Comparison of ENCODE assay signal across 8 cellular contexts in genomic region chr2:218979846-218980738, GRCh38. TPM values are rescaled to one million over a fixed set of nuclear protein-coding genes. Genes with fewer than 3 reads are reported as not detected.
DNase-seq lines count a peak whose midpoint lies in the region; ATAC-seq and TF ChIP-seq lines count a peak whose summit lies in the region.

No MANE protein-coding gene starts in this region.

- POLR2A ChIA-PET in activated naive CD8-positive, alpha-beta T cell treated with anti-CD3 and anti-CD28 coated beads, Interleukin-2, amount 10 ng/mL, durations not matched to agents 7 days and 5 days (lab: Charles Lee): interaction anchor here (1.0 kb wide), 1 partner anchor 15 kb away, joined by 4 read pairs; no protein-coding TSS in a partner anchor

- peak overlapping the region; percentile 61 for H3K27ac Mint-ChIP-seq in activated naive CD8-positive, alpha-beta T cell treated with anti-CD3 and anti-CD28 coated beads, Interleukin-2, amount 10 ng/mL, durations not matched to agents 7 days and 5 days

- H3K9me3 ChIP-seq in psoas muscle: no peaks in the 10 kb centered on the region
- no peaks in the 10 kb centered on the region for H3K9me3 ChIP-seq in aorta (ENCODE audit: control insufficient read depth, low read length)

- TF ChIP-seq CTCF in GM12872 (IDR thresholded peaks at IDR 0.05; ENCODE audit: insufficient read depth, low read depth, low read length) (peak; percentile 89), psoas muscle (IDR thresholded peaks at IDR 0.05) (peak; percentile 87)

- H3K27ac ChIP-seq in psoas muscle (no peak overlapping the region), aorta (ENCODE audit: low read depth in 1 of 2, low read length in 2 of 2) (no peak overlapping the region)

- H3K27me3 Mint-ChIP-seq in activated naive CD8-positive, alpha-beta T cell treated with anti-CD3 and anti-CD28 coated beads, Interleukin-2, amount 10 ng/mL, durations not matched to agents 7 days and 5 days: peaks cover 69% of the 10 kb centered on the region

- DNase-seq in NCI-H1105 (lab: John Stamatoyannopoulos, UW) (peak; percentile 79), SW 1271 (lab: John Stamatoyannopoulos, UW) (peak; percentile 31 to 73), cardiac septum (ENCODE audit: low spot score) (peak; percentile 89), psoas muscle (peak; percentile 85 to 90), aorta (peak; percentile 87 to 95)
- DNase-seq in activated naive CD8-positive, alpha-beta T cell treated with anti-CD3 and anti-CD28 coated beads, Interleukin-2, amount 10 ng/mL, durations not matched to agents 7 days and 5 days: peak; percentile 90

- peak; percentile 84 for ATAC-seq in HG02623 (IDR thresholded peaks at IDR 0.05; ENCODE audit: unreplicated experiment)
- peak; percentile 90 for ATAC-seq in activated naive CD8-positive, alpha-beta T cell treated with anti-CD3 and anti-CD28 coated beads, Interleukin-2, amount 10 ng/mL, durations not matched to agents 7 days and 5 days (ENCODE audit: low read depth)
- peak; percentile 80 to 94 (median 93) for ATAC-seq in psoas muscle
- ATAC-seq in aorta (ENCODE audit: low FRiP score): peak; percentile 72

- peaks cover 2 to 98% (median 29%) of the 10 kb centered on the region in 3 donors for H3K27me3 ChIP-seq in psoas muscle (ENCODE audit: insufficient read depth in 3 of 3, low read length in 2 of 3)
- peaks cover 0 to 2% of the 10 kb centered on the region in 2 donors for H3K27me3 ChIP-seq in aorta (ENCODE audit: control insufficient read depth in 1 of 2, insufficient read depth in 2 of 2, low read length in 1 of 2)

- H3K36me3 ChIP-seq in psoas muscle (ENCODE audit: insufficient read depth in 1 of 2, low read depth in 1 of 2): no peaks in the 10 kb centered on the region
- H3K36me3 ChIP-seq in aorta (ENCODE audit: control insufficient read depth in 1 of 2, insufficient read depth in 2 of 2, low read length in 1 of 2): no peaks in the 10 kb centered on the region

- H3K4me3 ChIP-seq in psoas muscle: peak overlapping the region; percentile 34
- no peak overlapping the region for H3K4me3 ChIP-seq in aorta (ENCODE audit: low read length in 2 of 2)

- H3K4me3 Mint-ChIP-seq in activated naive CD8-positive, alpha-beta T cell treated with anti-CD3 and anti-CD28 coated beads, Interleukin-2, amount 10 ng/mL, durations not matched to agents 7 days and 5 days: peak overlapping the region; percentile 66

- peaks cover 13% of the 10 kb centered on the region for H3K4me1 Mint-ChIP-seq in activated naive CD8-positive, alpha-beta T cell treated with anti-CD3 and anti-CD28 coated beads, Interleukin-2, amount 10 ng/mL, durations not matched to agents 7 days and 5 days

- peaks cover 15% of the 10 kb centered on the region for H3K4me1 ChIP-seq in psoas muscle
- no peaks in the 10 kb centered on the region for H3K4me1 ChIP-seq in aorta (ENCODE audit: control insufficient read depth in 1 of 2, insufficient read depth in 2 of 2, low read length in 2 of 2)

- intact Hi-C loops in cardiac septum (cut with DNase I): no loop called here
- intact Hi-C loops in psoas muscle (cut with DNase I): loop anchor here in 1 of 2 donors (5.0 kb wide), 1 partner anchor 123 kb away; the partner anchor contains the start of gene WNT6
- intact Hi-C loops in aorta (cut with DNase I): no loop called here

- WGBS in psoas muscle, 3 donors: 1 to 3% (median 3%) methylated on average over 35 to 39 of the region's 39 CpGs
- WGBS in aorta, 2 donors: 1% methylated on average over 36 to 39 of the region's 39 CpGs

- H3K9me3 Mint-ChIP-seq in activated naive CD8-positive, alpha-beta T cell treated with anti-CD3 and anti-CD28 coated beads, Interleukin-2, amount 10 ng/mL, durations not matched to agents 7 days and 5 days: no peaks in the 10 kb centered on the region

- H3K36me3 Mint-ChIP-seq in activated naive CD8-positive, alpha-beta T cell treated with anti-CD3 and anti-CD28 coated beads, Interleukin-2, amount 10 ng/mL, durations not matched to agents 7 days and 5 days: peaks cover 1% of the 10 kb centered on the region

RNA-seq across cellular contexts. Expression of gene FEV, which starts 4.9 kb away (rescaled TPM):
- not detected for total RNA-seq in activated naive CD8-positive, alpha-beta T cell treated with anti-CD3 and anti-CD28 coated beads, Interleukin-2, amount 10 ng/mL, durations not matched to agents 7 days and 5 days
- total RNA-seq in cardiac septum (not detected), psoas muscle (not detected), aorta (not detected)
- polyA plus RNA-seq in psoas muscle (not detected), aorta (1 to 10 TPM in 1 of 2 donors, not detected in 1; 1.9 TPM)

RNA-seq across cellular contexts. Expression of gene CRYBA2, which starts 13.1 kb away (rescaled TPM):
- total RNA-seq in activated naive CD8-positive, alpha-beta T cell treated with anti-CD3 and anti-CD28 coated beads, Interleukin-2, amount 10 ng/mL, durations not matched to agents 7 days and 5 days: not detected
- total RNA-seq in cardiac septum (not detected), psoas muscle (not detected), aorta (not detected)
- polyA plus RNA-seq in psoas muscle (under 1 TPM in 1 of 3 donors, not detected in 2; 0.08 TPM), aorta (not detected)

RNA-seq across cellular contexts. Expression of gene CDK5R2, which starts 20.6 kb away (rescaled TPM):
- not detected for total RNA-seq in activated naive CD8-positive, alpha-beta T cell treated with anti-CD3 and anti-CD28 coated beads, Interleukin-2, amount 10 ng/mL, durations not matched to agents 7 days and 5 days
- total RNA-seq in cardiac septum (not detected), psoas muscle (not detected), aorta (not detected)
- polyA plus RNA-seq in psoas muscle (under 1 TPM in 1 of 3 donors, not detected in 2; 0.03 TPM), aorta (not detected)
